ENCODE assay signal across 9 cellular contexts in the genomic region with DNA sequence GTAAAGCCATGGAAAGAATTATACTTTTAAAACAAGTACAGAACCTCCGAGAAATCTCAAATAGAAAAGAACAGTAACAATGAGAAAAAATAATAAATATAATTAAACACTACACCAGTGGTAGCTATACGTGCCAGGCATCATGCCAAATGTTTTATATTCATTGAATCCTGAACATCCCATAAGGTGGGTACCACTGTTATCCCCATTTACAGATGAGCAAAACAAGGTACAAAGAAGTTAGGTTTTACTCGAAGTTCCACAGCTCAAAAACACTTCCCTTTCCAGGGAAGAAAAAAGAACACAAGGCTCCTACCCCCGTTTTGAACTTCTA. TPM values are rescaled to one million over a fixed set of nuclear protein-coding genes. Genes with fewer than 3 reads are reported as not detected.
DNase-seq lines count a peak whose midpoint lies in the region; ATAC-seq and TF ChIP-seq lines count a peak whose summit lies in the region.
"Had no signal": no experiment of that assay in that cellular context is flagged by ENCODE, and none has a peak within 500 bp of the region (broad histone marks: within the 10 kb centered on the region; RNA-seq: fewer than 3 reads in every experiment).

No MANE protein-coding gene starts in this region.

- H3K9ac ChIP-seq in IMR-90 (ENCODE audit: low read depth, low read length) (no peak overlapping the region), colonic mucosa (ENCODE audit: low read depth in 2 of 2, low read length in 2 of 2) (no peak overlapping the region)

- H3K27me3 ChIP-seq in ACC112 (ENCODE audit: insufficient read depth, low read length) (no peaks in the 10 kb centered on the region), IMR-90 (ENCODE audit: control insufficient read depth, insufficient read depth, low read length) (no peaks in the 10 kb centered on the region), colonic mucosa (no peaks in the 10 kb centered on the region), neutrophil (no peaks in the 10 kb centered on the region)

- H2BK5ac ChIP-seq in IMR-90 (ENCODE audit: low read depth, low read length, poor library complexity, severe bottlenecking): peak overlapping the region; percentile 35

- POLR2A ChIA-PET in IMR-90 (lab: Charles Lee; ENCODE audit: unreplicated experiment): no interaction called here

- H3K27ac Mint-ChIP-seq in T-helper 2 cell treated with Interferon-gamma antibody and Interleukin-4, amounts not matched to agents 5 μg/mL and 100 μg/mL, for 36 hours: no peak overlapping the region

- TF ChIP-seq CTCF in IMR-90 (conservative IDR thresholded peaks at IDR 0.05; ENCODE audit: low read depth, low read length) (no peak), colonic mucosa (IDR thresholded peaks at IDR 0.05) (no peak), neutrophil (IDR thresholded peaks at IDR 0.05) (no peak)

- H3K4me1 ChIP-seq in ACC112 (ENCODE audit: control insufficient read depth, insufficient read depth, low read length, unreplicated experiment) (peaks cover 32% of the 10 kb centered on the region), IMR-90 (ENCODE audit: control insufficient read depth, insufficient read depth, low read length) (peaks cover 15% of the 10 kb centered on the region), colonic mucosa (peaks cover 4% of the 10 kb centered on the region), neutrophil (ENCODE audit: control insufficient read depth in 1 of 2, insufficient read depth in 1 of 2, low read depth in 1 of 2, low read length in 1 of 2) (peaks cover 29 to 35% of the 10 kb centered on the region in 2 experiments)

- peaks cover 45% of the 10 kb centered on the region for H4K20me1 ChIP-seq in IMR-90 (ENCODE audit: insufficient read depth, low read length)

- H3K27me3 Mint-ChIP-seq in T-helper 2 cell treated with Interferon-gamma antibody and Interleukin-4, amounts not matched to agents 5 μg/mL and 100 μg/mL, for 36 hours (ENCODE audit: low read depth): no peaks in the 10 kb centered on the region

- no peak for DNase-seq in IMR-90
- DNase-seq in colonic mucosa: no peak
- no peak for DNase-seq in SKM-1 (lab: John Stamatoyannopoulos, UW; ENCODE audit: unreplicated experiment)
- no peak for DNase-seq in T-helper 2 cell treated with Interferon-gamma antibody and Interleukin-4, amounts not matched to agents 5 μg/mL and 100 μg/mL, for 36 hours (ENCODE audit: low spot score)
- DNase-seq in SK-N-DZ (ENCODE audit: low spot score): no peak
- DNase-seq: NCI-H2081 treated with DMSO at 0.1 percent for 48 hours had no signal

- TF ChIP-seq RAD21 in IMR-90 (IDR thresholded peaks at IDR 0.05; ENCODE audit: low read length): no peak

- H2AK5ac ChIP-seq in IMR-90 (ENCODE audit: low read depth, low read length): no peak overlapping the region

- H3K4me3 ChIP-seq in ACC112 (ENCODE audit: low read depth, low read length) (peak overlapping the region; percentile 61; the same call in 1 of the 2 replicates), IMR-90 (ENCODE audit: insufficient read depth, low read depth, low read length) (no peak overlapping the region), colonic mucosa (no peak overlapping the region), neutrophil (ENCODE audit: low read depth in 1 of 2, low read length in 1 of 2) (no peak overlapping the region)

- H3K4me3 Mint-ChIP-seq in T-helper 2 cell treated with Interferon-gamma antibody and Interleukin-4, amounts not matched to agents 5 μg/mL and 100 μg/mL, for 36 hours: no peak overlapping the region

- H3K4ac ChIP-seq in IMR-90 (ENCODE audit: low read depth, low read length): no peak overlapping the region

- peaks cover 23% of the 10 kb centered on the region for H3K4me1 Mint-ChIP-seq in T-helper 2 cell treated with Interferon-gamma antibody and Interleukin-4, amounts not matched to agents 5 μg/mL and 100 μg/mL, for 36 hours (ENCODE audit: low read depth)

- H3K36me3 ChIP-seq in ACC112 (ENCODE audit: insufficient read depth, low read length): no peaks in the 10 kb centered on the region
- no peaks in the 10 kb centered on the region for H3K36me3 ChIP-seq in IMR-90 (ENCODE audit: control insufficient read depth, insufficient read depth, low read length)
- H3K36me3 ChIP-seq in colonic mucosa: no peaks in the 10 kb centered on the region
- no peaks in the 10 kb centered on the region for H3K36me3 ChIP-seq in neutrophil

- H2AK9ac ChIP-seq in IMR-90 (replicated peaks; ENCODE audit: low read depth, low read length, poor library complexity): no peak overlapping the region

- peaks cover 64% of the 10 kb centered on the region for H3K79me2 ChIP-seq in ACC112 (ENCODE audit: control insufficient read depth, insufficient read depth, low read length, unreplicated experiment)

- peaks cover 13% of the 10 kb centered on the region for H3K9me3 Mint-ChIP-seq in T-helper 2 cell treated with Interferon-gamma antibody and Interleukin-4, amounts not matched to agents 5 μg/mL and 100 μg/mL, for 36 hours

- no peak for TF ChIP-seq POLR2A in IMR-90 (IDR thresholded peaks at IDR 0.05; ENCODE audit: low read depth, low read length)

- no peak overlapping the region for H3K56ac ChIP-seq in IMR-90 (ENCODE audit: extremely low read depth, insufficient read depth, low read length)

- H3K27ac ChIP-seq in ACC112 (ENCODE audit: low read depth, low read length): peak overlapping the region; percentile 98
- no peak overlapping the region for H3K27ac ChIP-seq in IMR-90 (ENCODE audit: insufficient read depth, low read length)
- H3K27ac ChIP-seq in colonic mucosa: peak overlapping the region; percentile 2
- peak overlapping the region; percentile 74 for H3K27ac ChIP-seq in neutrophil

- H3K18ac ChIP-seq in IMR-90 (ENCODE audit: low read depth, low read length): no peak overlapping the region; the same call in 1 of the 2 replicates

- no peak overlapping the region for H2BK120ac ChIP-seq in IMR-90 (ENCODE audit: low read depth, low read length)

- no peak overlapping the region for H2AFZ ChIP-seq in ACC112 (ENCODE audit: low read length, unreplicated experiment)
- no peak overlapping the region for H2AFZ ChIP-seq in IMR-90 (replicated peaks; ENCODE audit: low read length, poor library complexity)

- WGBS in IMR-90 (ENCODE audit: extremely low coverage in 2 of 2, insufficient read length in 1 of 2), 2 experiments: 20% methylated on average over 1 of the region's 4 CpGs; no CpG with 5 or more reads in 1 of the 2 experiments

- intact Hi-C loops in IMR-90 (cut with micrococcal nuclease): loop anchor here (2.0 to 5.0 kb wide), 2 partner anchors 16 to 46 kb away; no protein-coding TSS in a partner anchor
- intact Hi-C loops in colonic mucosa (cut with DNase I): no loop called here

- in situ Hi-C loops in IMR-90 (cut with MboI; ENCODE audit: low sequenced_read_pairs): no loop called here

- CTCF ChIA-PET in IMR-90 (lab: Yijun Ruan, JAX): no interaction called here

- no peak overlapping the region for H4K91ac ChIP-seq in IMR-90 (ENCODE audit: insufficient read depth, low read depth, low read length)

- no peak overlapping the region for H2BK20ac ChIP-seq in IMR-90 (ENCODE audit: low read depth, low read length)

- peaks cover 16% of the 10 kb centered on the region for H3K9me1 ChIP-seq in IMR-90 (ENCODE audit: insufficient read depth, low read length)

- H3K23ac ChIP-seq in IMR-90 (ENCODE audit: low read depth, low read length): no peak overlapping the region

- H3K4me2 ChIP-seq in IMR-90 (ENCODE audit: low read depth, low read length): peak overlapping the region; percentile 80; the same call in 1 of the 2 replicates

- no peak overlapping the region for H3K14ac ChIP-seq in IMR-90 (replicated peaks; ENCODE audit: low read depth, low read length)

- dilution Hi-C loops in IMR-90 (cut with HindIII; ENCODE audit: low sequenced_read_pairs, unreplicated experiment): no loop called here

- 0 out of 2 replicates have a peak overlapping the region, but pooled peaks have one; percentile 13 for H4K5ac ChIP-seq in IMR-90 (ENCODE audit: low read depth, low read length)

- H4K8ac ChIP-seq in IMR-90 (ENCODE audit: low read depth in 2 of 2, low read length in 2 of 2): no peak overlapping the region

- H3K9me3 ChIP-seq in IMR-90 (ENCODE audit: control insufficient read depth, insufficient read depth, low read length) (no peaks in the 10 kb centered on the region), colonic mucosa (no peaks in the 10 kb centered on the region), neutrophil (no peaks in the 10 kb centered on the region)

- ATAC-seq in IMR-90 (ENCODE audit: low read depth) (no peak), GM18870 (IDR thresholded peaks at IDR 0.05; ENCODE audit: unreplicated experiment) (no peak)

- BruUV-seq in IMR-90 (replicated peaks; lab: Mats Ljungman, UMichigan): no TSS peak

- peaks cover 18 to 63% of the 10 kb centered on the region in 2 experiments for H3K79me1 ChIP-seq in IMR-90 (ENCODE audit: low read depth in 1 of 2, low read length in 2 of 2)

- H3K36me3 Mint-ChIP-seq in T-helper 2 cell treated with Interferon-gamma antibody and Interleukin-4, amounts not matched to agents 5 μg/mL and 100 μg/mL, for 36 hours (ENCODE audit: low read depth): peaks cover 27% of the 10 kb centered on the region

- H2BK15ac ChIP-seq in IMR-90 (ENCODE audit: low read depth, low read length): no peak overlapping the region

TF ChIP-seq in IMR-90, 13 proteins besides CTCF, POLR2A, EP300 and RAD21:
- TF ChIP-seq RCOR1 (IDR thresholded peaks at IDR 0.05; ENCODE audit: insufficient replicate concordance, low read length): peak; percentile 69
- no peak for TF ChIP-seq BHLHE40 (IDR thresholded peaks at IDR 0.05; ENCODE audit: low read depth, low read length)

RNA-seq across cellular contexts. Expression of gene JAK1, which starts 33.4 kb away (rescaled TPM):
- total RNA-seq in IMR-90 (2012; rRNA removed): 101 and 103 TPM in 2 replicates
- polyA plus RNA-seq in IMR-90 (2012; rRNA removed): 61.6 and 76.9 TPM in 2 replicates
- polyA plus RNA-seq in IMR-90 (2012; cell fraction: cytosol; rRNA removed): 27.1 and 56.2 TPM in 2 replicates
- polyA plus RNA-seq in IMR-90 (2012; cell fraction: nucleus; rRNA removed; ENCODE audit: low replicate concordance): 24.6 and 68.2 TPM in 2 replicates
- total RNA-seq in colonic mucosa: 100 to 1,000 TPM in 1 of 2 donors, 10 to 100 TPM in 1; 73.2 to 101 TPM
- 12.5 and 14.3 TPM in 2 replicates for polyA plus RNA-seq in SK-N-DZ (2014; cell fraction: cytosol; rRNA removed)
- 8.6 and 11.8 TPM in 2 replicates for polyA plus RNA-seq in SK-N-DZ (2014; cell fraction: nucleus; rRNA removed)
